ENCODE assay signal across 22 cellular contexts in genomic region chr7:101402835-101403234, GRCh38. TPM values are rescaled to one million over a fixed set of nuclear protein-coding genes. Genes with fewer than 3 reads are reported as not detected.
"Had no signal": no experiment of that assay in that cellular context is flagged by ENCODE, and none has a peak within 500 bp of the region (broad histone marks: within the 10 kb centered on the region; RNA-seq: fewer than 3 reads in every experiment).

No MANE protein-coding gene starts in this region.

- H3K4me1 Mint-ChIP-seq: activated CD4-positive, alpha-beta T cell treated with anti-CD3 and anti-CD28 coated beads, Interleukin-2, amount 10 ng/mL, durations not matched to agents 24 days and 14 days had no signal

- H3K27me3 ChIP-seq: brain microvascular endothelial cell, colonic mucosa, ovary, vagina had no signal

- H3K27ac Mint-ChIP-seq: activated CD4-positive, alpha-beta T cell treated with anti-CD3 and anti-CD28 coated beads, Interleukin-2, amount 10 ng/mL, durations not matched to agents 24 days and 14 days; activated CD8-positive, alpha-beta T cell treated with anti-CD3 and anti-CD28 coated beads, Interleukin-2, amount 10 ng/mL, durations not matched to agents 7 days and 5 days; activated naive CD4-positive, alpha-beta T cell treated with anti-CD3 and anti-CD28 coated beads for 36 hours; activated T-cell treated with anti-CD3 and anti-CD28 coated beads, Interleukin-2, amount 50 U/mL, for 24 hours; activated T-helper 2 cell treated with anti-CD3 and anti-CD28 coated beads, Interferon-gamma antibody, Interleukin-2, Interleukin-4, amounts not matched to agents 10 μg/mL and 5 μg/mL and 100 μg/mL, durations not matched to agents 14 hours and 24 hours and 36 hours had no signal

- H3K27ac ChIP-seq: brain microvascular endothelial cell, colonic mucosa, ovary, psoas muscle, skin epidermis, tibial nerve, vagina had no signal

- H3K4me3 ChIP-seq: colonic mucosa, ovary, psoas muscle, skin epidermis, tibial nerve, vagina had no signal

- H3K4me3 Mint-ChIP-seq: activated CD4-positive, alpha-beta T cell treated with anti-CD3 and anti-CD28 coated beads, Interleukin-2, amount 10 ng/mL, durations not matched to agents 24 days and 14 days; activated CD8-positive, alpha-beta T cell treated with anti-CD3 and anti-CD28 coated beads, Interleukin-2, amount 10 ng/mL, durations not matched to agents 7 days and 5 days; activated naive CD4-positive, alpha-beta T cell treated with anti-CD3 and anti-CD28 coated beads for 36 hours; activated T-cell treated with anti-CD3 and anti-CD28 coated beads, Interleukin-2, amount 50 U/mL, for 24 hours had no signal

- H3K9me3 Mint-ChIP-seq: activated CD4-positive, alpha-beta T cell treated with anti-CD3 and anti-CD28 coated beads, Interleukin-2, amount 10 ng/mL, durations not matched to agents 24 days and 14 days; activated naive CD4-positive, alpha-beta T cell treated with anti-CD3 and anti-CD28 coated beads for 36 hours; activated T-cell treated with anti-CD3 and anti-CD28 coated beads, Interleukin-2, amount 50 U/mL, for 24 hours; activated T-helper 2 cell treated with anti-CD3 and anti-CD28 coated beads, Interferon-gamma antibody, Interleukin-2, Interleukin-4, amounts not matched to agents 10 μg/mL and 5 μg/mL and 100 μg/mL, durations not matched to agents 14 hours and 24 hours and 36 hours had no signal

- H3K36me3 ChIP-seq: brain microvascular endothelial cell, colonic mucosa, ovary, tibial nerve, vagina had no signal

- FAIRE-seq: endometrium, frontal cortex, kidney had no signal

- DNase-seq: activated CD4-positive, alpha-beta T cell treated with anti-CD3 and anti-CD28 coated beads, Interleukin-2, amount 10 ng/mL, durations not matched to agents 24 days and 14 days; activated CD8-positive, alpha-beta T cell treated with anti-CD3 and anti-CD28 coated beads, Interleukin-2, amount 10 ng/mL, durations not matched to agents 7 days and 5 days; activated naive CD4-positive, alpha-beta T cell treated with anti-CD3 and anti-CD28 coated beads for 36 hours; activated T-cell treated with anti-CD3 and anti-CD28 coated beads, Interleukin-2, amount 50 U/mL, for 24 hours; central memory CD4-positive, alpha-beta T cell; colonic mucosa; kidney; ovary; psoas muscle; right cardiac atrium; stimulated activated naive CD8-positive, alpha-beta T cell treated with anti-CD3 and anti-CD28 coated beads, Interleukin-15, Interleukin-2, amounts not matched to agents 100 U/mL and 50 U/mL, for 24 hours; T-helper 9 cell had no signal

- H3K9me3 ChIP-seq: colonic mucosa, ovary, psoas muscle, vagina had no signal

- H3K4me1 ChIP-seq: colonic mucosa, psoas muscle had no signal

- ATAC-seq: activated CD8-positive, alpha-beta T cell treated with anti-CD3 and anti-CD28 coated beads, Interleukin-2, amount 10 ng/mL, durations not matched to agents 7 days and 5 days; left lobe of liver; psoas muscle; right cardiac atrium; stimulated activated naive CD8-positive, alpha-beta T cell treated with anti-CD3 and anti-CD28 coated beads, Interleukin-15, Interleukin-2, amounts not matched to agents 100 U/mL and 50 U/mL, for 24 hours had no signal

RNA-seq across cellular contexts. Expression of gene COL26A1, which starts 40.2 kb away (rescaled TPM):
- total RNA-seq: activated CD4-positive, alpha-beta T cell treated with anti-CD3 and anti-CD28 coated beads, Interleukin-2, amount 10 ng/mL, durations not matched to agents 24 days and 14 days; activated CD8-positive, alpha-beta T cell treated with anti-CD3 and anti-CD28 coated beads, Interleukin-2, amount 10 ng/mL, durations not matched to agents 7 days and 5 days; activated naive CD4-positive, alpha-beta T cell treated with anti-CD3 and anti-CD28 coated beads for 36 hours; lung microvascular endothelial cell; psoas muscle; vagina had no signal
- polyA plus RNA-seq: esophagus had no signal
